Comparison of ENCODE assay signal across 11 cellular contexts in genomic region chr2:36387258-36387916, GRCh38.
A peak's percentile ranks its signal among the peaks of the same experiment; 100 is the strongest.
DNase-seq lines count a peak whose midpoint lies in the region; ATAC-seq and TF ChIP-seq lines count a peak whose summit lies in the region.
"Had no signal": no experiment of that assay in that cellular context is flagged by ENCODE, and none has a peak within 500 bp of the region (broad histone marks: within the 10 kb centered on the region; RNA-seq: fewer than 3 reads in every experiment).

No MANE protein-coding gene starts in this region.

- H3K4me1 Mint-ChIP-seq in activated naive CD4-positive, alpha-beta T cell treated with anti-CD3 and anti-CD28 coated beads, Interleukin-2, amount 10 ng/mL, durations not matched to agents 7 days and 5 days, result peaks cover 8% of the 10 kb centered on the region
- H3K4me1 Mint-ChIP-seq in stimulated activated memory B cell treated with anti-CD40 and anti-IgM and Interleukin-4, amounts not matched to agents 10 μg/mL and 1 μg/mL and 100 μg/mL, for 72 hours, result no peaks in the 10 kb centered on the region

- CTCF ChIA-PET in activated naive CD4-positive, alpha-beta T cell treated with anti-CD3 and anti-CD28 coated beads, Interleukin-2, amount 10 ng/mL, durations not matched to agents 7 days and 5 days (lab: Charles Lee), result no interaction called here

- H3K27ac ChIP-seq in brain microvascular endothelial cell, result no peak overlapping the region

- peak overlapping the region; percentile 39 for H3K27ac Mint-ChIP-seq in activated naive CD4-positive, alpha-beta T cell treated with anti-CD3 and anti-CD28 coated beads, Interleukin-2, amount 10 ng/mL, durations not matched to agents 7 days and 5 days
- no peak overlapping the region for H3K27ac Mint-ChIP-seq in stimulated activated memory B cell treated with anti-CD40 and anti-IgM and Interleukin-4, amounts not matched to agents 10 μg/mL and 1 μg/mL and 100 μg/mL, for 72 hours
- H3K27ac Mint-ChIP-seq: activated naive CD8-positive, alpha-beta T cell had no signal

- no peak for DNase-seq in activated naive CD4-positive, alpha-beta T cell treated with anti-CD3 and anti-CD28 coated beads, Interleukin-2, amount 10 ng/mL, durations not matched to agents 7 days and 5 days
- DNase-seq in activated naive CD4-positive, alpha-beta T cell (lab: John Stamatoyannopoulos, UW), result no peak
- DNase-seq in choroid plexus epithelial cell (ENCODE audit: low read depth) (peak; percentile 55), brain microvascular endothelial cell (no peak)
- no peak for DNase-seq in stimulated activated naive CD8-positive, alpha-beta T cell treated with anti-CD3 and anti-CD28 coated beads, Interleukin-15, Interleukin-2, amounts not matched to agents 100 U/mL and 50 U/mL, for 24 hours
- DNase-seq: NCI-H146, NCI-H526 treated with DMSO at 0.1 percent for 48 hours had no signal

- in situ Hi-C loops in brain microvascular endothelial cell (cut with HindIII; ENCODE audit: low pct_ligation_motif_present, low sequenced_read_pairs), result no loop called here

- TF ChIP-seq CTCF in choroid plexus epithelial cell (conservative IDR thresholded peaks at IDR 0.05; ENCODE audit: low read depth, low read length) (no peak), brain microvascular endothelial cell (IDR thresholded peaks at IDR 0.05; ENCODE audit: low read depth, low read length, missing control alignments) (no peak)

- no peaks in the 10 kb centered on the region for H3K9me3 Mint-ChIP-seq in activated naive CD4-positive, alpha-beta T cell treated with anti-CD3 and anti-CD28 coated beads, Interleukin-2, amount 10 ng/mL, durations not matched to agents 7 days and 5 days
- H3K9me3 Mint-ChIP-seq in stimulated activated memory B cell treated with anti-CD40 and anti-IgM and Interleukin-4, amounts not matched to agents 10 μg/mL and 1 μg/mL and 100 μg/mL, for 72 hours, result no peaks in the 10 kb centered on the region

- no peaks in the 10 kb centered on the region for H3K36me3 Mint-ChIP-seq in activated naive CD4-positive, alpha-beta T cell treated with anti-CD3 and anti-CD28 coated beads, Interleukin-2, amount 10 ng/mL, durations not matched to agents 7 days and 5 days
- no peaks in the 10 kb centered on the region for H3K36me3 Mint-ChIP-seq in stimulated activated memory B cell treated with anti-CD40 and anti-IgM and Interleukin-4, amounts not matched to agents 10 μg/mL and 1 μg/mL and 100 μg/mL, for 72 hours
- H3K36me3 Mint-ChIP-seq: activated naive CD8-positive, alpha-beta T cell had no signal

- H3K4me3 ChIP-seq in choroid plexus epithelial cell (ENCODE audit: low read depth, low read length) (no peak overlapping the region), brain microvascular endothelial cell (ENCODE audit: low read depth, low read length) (no peak overlapping the region)

- H3K27me3 ChIP-seq in brain microvascular endothelial cell (replicated peaks), result no peaks in the 10 kb centered on the region

- peaks cover 12% of the 10 kb centered on the region for H3K27me3 Mint-ChIP-seq in activated naive CD4-positive, alpha-beta T cell treated with anti-CD3 and anti-CD28 coated beads, Interleukin-2, amount 10 ng/mL, durations not matched to agents 7 days and 5 days
- H3K27me3 Mint-ChIP-seq in stimulated activated memory B cell treated with anti-CD40 and anti-IgM and Interleukin-4, amounts not matched to agents 10 μg/mL and 1 μg/mL and 100 μg/mL, for 72 hours, result no peaks in the 10 kb centered on the region
- H3K27me3 Mint-ChIP-seq: activated naive CD8-positive, alpha-beta T cell had no signal

- H3K4me3 Mint-ChIP-seq in activated naive CD4-positive, alpha-beta T cell treated with anti-CD3 and anti-CD28 coated beads, Interleukin-2, amount 10 ng/mL, durations not matched to agents 7 days and 5 days, result no peak overlapping the region
- H3K4me3 Mint-ChIP-seq in stimulated activated memory B cell treated with anti-CD40 and anti-IgM and Interleukin-4, amounts not matched to agents 10 μg/mL and 1 μg/mL and 100 μg/mL, for 72 hours, result no peak overlapping the region
- H3K4me3 Mint-ChIP-seq: activated naive CD8-positive, alpha-beta T cell had no signal

- H3K36me3 ChIP-seq in brain microvascular endothelial cell (replicated peaks), result peaks cover 8% of the 10 kb centered on the region

- ATAC-seq in HG03432 (IDR thresholded peaks at IDR 0.05; ENCODE audit: unreplicated experiment), result peak; percentile 77
- ATAC-seq in stimulated activated naive CD8-positive, alpha-beta T cell treated with anti-CD3 and anti-CD28 coated beads, Interleukin-15, Interleukin-2, amounts not matched to agents 100 U/mL and 50 U/mL, for 24 hours, result peak; percentile 46
- ATAC-seq in GM21447 (IDR thresholded peaks at IDR 0.05; ENCODE audit: unreplicated experiment), result no peak
- no peak for ATAC-seq in stimulated activated memory B cell treated with anti-CD40 and anti-IgM and Interleukin-4, amounts not matched to agents 10 μg/mL and 1 μg/mL and 100 μg/mL, for 72 hours

Comparison
In these comparisons a context has a peak if more than half of its experiments do, and no peak if none do; other contexts are left out.
1. ATAC-seq: peak in HG03432 (single experiment) and stimulated activated naive CD8-positive, alpha-beta T cell treated with anti-CD3 and anti-CD28 coated beads, Interleukin-15, Interleukin-2, amounts not matched to agents 100 U/mL and 50 U/mL, for 24 hours (single experiment); none in GM21447 (single experiment) and stimulated activated memory B cell treated with anti-CD40 and anti-IgM and Interleukin-4, amounts not matched to agents 10 μg/mL and 1 μg/mL and 100 μg/mL, for 72 hours (single experiment).